Comparison of ENCODE assay signal across 14 cellular contexts in genomic region chr14:89432226-89432625, GRCh38. TPM values are rescaled to one million over a fixed set of nuclear protein-coding genes. Genes with fewer than 3 reads are reported as not detected.
DNase-seq lines count a peak whose midpoint lies in the region; ATAC-seq and TF ChIP-seq lines count a peak whose summit lies in the region.
"Had no signal": no experiment of that assay in that cellular context is flagged by ENCODE, and none has a peak within 500 bp of the region (broad histone marks: within the 10 kb centered on the region; RNA-seq: fewer than 3 reads in every experiment).

No MANE protein-coding gene starts in this region.

- POLR2A ChIA-PET in activated CD4-positive, alpha-beta T cell treated with anti-CD3 and anti-CD28 coated beads for 36 hours (lab: Charles Lee): no interaction called here

- H2AFZ ChIP-seq in smooth muscle cell (ENCODE audit: low read depth): no peak overlapping the region

- no peaks in the 10 kb centered on the region for H3K79me2 ChIP-seq in smooth muscle cell (ENCODE audit: low read depth)

- CTCF ChIA-PET in activated CD4-positive, alpha-beta T cell treated with anti-CD3 and anti-CD28 coated beads for 36 hours (lab: Charles Lee): no interaction called here

- H3K27me3 ChIP-seq in smooth muscle cell (ENCODE audit: low read depth): no peaks in the 10 kb centered on the region

- H3K4me3 ChIP-seq in smooth muscle cell: no peak overlapping the region
- H3K4me3 ChIP-seq: K562 had no signal

- peaks cover 1% of the 10 kb centered on the region for H3K9me3 Mint-ChIP-seq in activated CD4-positive, alpha-beta T cell treated with anti-CD3 and anti-CD28 coated beads for 36 hours (ENCODE audit: low read depth)
- no peaks in the 10 kb centered on the region for H3K9me3 Mint-ChIP-seq in activated naive CD8-positive, alpha-beta T cell treated with anti-CD3 and anti-CD28 coated beads for 36 hours
- H3K9me3 Mint-ChIP-seq in nephron: peaks cover 2% of the 10 kb centered on the region

- ATAC-seq in activated CD4-positive, alpha-beta T cell treated with anti-CD3 and anti-CD28 coated beads for 36 hours: no peak
- ATAC-seq in left lobe of liver: no peak
- ATAC-seq: K562 had no signal

- 81% methylated on average over 4 of the region's 4 CpGs for WGBS in smooth muscle cell (ENCODE audit: low lambda C conversion rate)

- no peak overlapping the region for H3K4me3 Mint-ChIP-seq in activated CD4-positive, alpha-beta T cell treated with anti-CD3 and anti-CD28 coated beads for 36 hours
- no peak overlapping the region for H3K4me3 Mint-ChIP-seq in activated naive CD8-positive, alpha-beta T cell treated with anti-CD3 and anti-CD28 coated beads for 36 hours
- no peak overlapping the region for H3K4me3 Mint-ChIP-seq in nephron

- H3K4me1 Mint-ChIP-seq in activated CD4-positive, alpha-beta T cell treated with anti-CD3 and anti-CD28 coated beads for 36 hours: peaks cover 62% of the 10 kb centered on the region
- peaks cover 55% of the 10 kb centered on the region for H3K4me1 Mint-ChIP-seq in activated naive CD8-positive, alpha-beta T cell treated with anti-CD3 and anti-CD28 coated beads for 36 hours
- H3K4me1 Mint-ChIP-seq in nephron: peaks cover 49% of the 10 kb centered on the region

- H3F3A ChIP-seq in smooth muscle cell (ENCODE audit: low read depth): peaks cover 6% of the 10 kb centered on the region

- H3K27me3 Mint-ChIP-seq in activated CD4-positive, alpha-beta T cell treated with anti-CD3 and anti-CD28 coated beads for 36 hours: no peaks in the 10 kb centered on the region
- no peaks in the 10 kb centered on the region for H3K27me3 Mint-ChIP-seq in activated naive CD8-positive, alpha-beta T cell treated with anti-CD3 and anti-CD28 coated beads for 36 hours
- H3K27me3 Mint-ChIP-seq in nephron (ENCODE audit: low read depth): peaks cover under 1% of the 10 kb centered on the region

- intact Hi-C loops in activated CD4-positive, alpha-beta T cell treated with anti-CD3 and anti-CD28 coated beads for 36 hours (cut with DNase I, micrococcal nuclease): loop anchor here in 1 of 2 experiments (5.0 kb wide), 1 partner anchor 525 kb away; the partner anchor contains the start of gene TDP1

- TF ChIP-seq CTCF in nephron (IDR thresholded peaks at IDR 0.05; ENCODE audit: unreplicated experiment in 3 of 3) (no peak), smooth muscle cell (IDR thresholded peaks at IDR 0.05; ENCODE audit: borderline replicate concordance, insufficient read depth, poor library complexity, severe bottlenecking) (no peak)

- no peak for DNase-seq in activated CD4-positive, alpha-beta T cell treated with anti-CD3 and anti-CD28 coated beads for 36 hours
- no peak for DNase-seq in activated CD4-positive, alpha-beta T cell treated with anti-CD3 and anti-CD28 coated beads, Interleukin-2, amount 50 U/mL, for 4 hours
- peak; percentile 42 for DNase-seq in NCI-H146 (lab: John Stamatoyannopoulos, UW)
- DNase-seq in activated naive CD8-positive, alpha-beta T cell treated with anti-CD3 and anti-CD28 coated beads for 36 hours: no peak
- no peak for DNase-seq in GF-D8 (lab: John Stamatoyannopoulos, UW)
- no peak for DNase-seq in left lobe of liver (ENCODE audit: low spot score)
- no peak for DNase-seq in smooth muscle cell (lab: John Stamatoyannopoulos, UW; ENCODE audit: unreplicated experiment)
- DNase-seq: H7; hippocampal formation; NCI-H446; SIG-M5; stimulated activated CD4-positive, alpha-beta T cell treated with anti-CD3 and anti-CD28 coated beads, Interleukin-4, amount 100 ng/mL, for 4 hours had no signal

- no peaks in the 10 kb centered on the region for H3K36me3 ChIP-seq in smooth muscle cell (ENCODE audit: low read depth)

- no peaks in the 10 kb centered on the region for H4K20me1 ChIP-seq in smooth muscle cell (ENCODE audit: low read depth)

- H3K27ac ChIP-seq in smooth muscle cell (ENCODE audit: low read depth): no peak overlapping the region

- H3K9me3 ChIP-seq in smooth muscle cell (replicated peaks; ENCODE audit: low read depth): no peaks in the 10 kb centered on the region

- peaks cover 22% of the 10 kb centered on the region for H3K4me1 ChIP-seq in smooth muscle cell (ENCODE audit: low read depth)

- no peak overlapping the region for H3K4me2 ChIP-seq in smooth muscle cell

- peak overlapping the region; percentile 69 for H3K27ac Mint-ChIP-seq in activated CD4-positive, alpha-beta T cell treated with anti-CD3 and anti-CD28 coated beads for 36 hours
- peak overlapping the region; percentile 73 for H3K27ac Mint-ChIP-seq in activated naive CD8-positive, alpha-beta T cell treated with anti-CD3 and anti-CD28 coated beads for 36 hours
- H3K27ac Mint-ChIP-seq in nephron: peak overlapping the region in 2 of 3 experiments; percentile 46 to 66

- no peak overlapping the region for H3K9ac ChIP-seq in smooth muscle cell (ENCODE audit: low read depth)

- peaks cover 15% of the 10 kb centered on the region for H3K36me3 Mint-ChIP-seq in activated CD4-positive, alpha-beta T cell treated with anti-CD3 and anti-CD28 coated beads for 36 hours (ENCODE audit: low read depth)
- H3K36me3 Mint-ChIP-seq in activated naive CD8-positive, alpha-beta T cell treated with anti-CD3 and anti-CD28 coated beads for 36 hours: peaks cover 11% of the 10 kb centered on the region
- H3K36me3 Mint-ChIP-seq in nephron (ENCODE audit: low read depth): no peaks in the 10 kb centered on the region

RNA-seq across cellular contexts. Expression of gene FOXN3, which starts 15.2 kb away (rescaled TPM):
- 10 to 100 TPM; 69.1 to 76.3 TPM for total RNA-seq in activated CD4-positive, alpha-beta T cell treated with anti-CD3 and anti-CD28 coated beads for 36 hours
- 10 to 100 TPM; 80.1 to 82.4 TPM for total RNA-seq in activated naive CD8-positive, alpha-beta T cell treated with anti-CD3 and anti-CD28 coated beads for 36 hours
- total RNA-seq in left lobe of liver: 72.9 TPM
- total RNA-seq in smooth muscle cell: 21.0 and 31.5 TPM in 2 replicates
- 24.5 and 24.7 TPM in 2 replicates for polyA plus RNA-seq in smooth muscle cell
